ENCODE assay signal across 8 cellular contexts in the genomic region with DNA sequence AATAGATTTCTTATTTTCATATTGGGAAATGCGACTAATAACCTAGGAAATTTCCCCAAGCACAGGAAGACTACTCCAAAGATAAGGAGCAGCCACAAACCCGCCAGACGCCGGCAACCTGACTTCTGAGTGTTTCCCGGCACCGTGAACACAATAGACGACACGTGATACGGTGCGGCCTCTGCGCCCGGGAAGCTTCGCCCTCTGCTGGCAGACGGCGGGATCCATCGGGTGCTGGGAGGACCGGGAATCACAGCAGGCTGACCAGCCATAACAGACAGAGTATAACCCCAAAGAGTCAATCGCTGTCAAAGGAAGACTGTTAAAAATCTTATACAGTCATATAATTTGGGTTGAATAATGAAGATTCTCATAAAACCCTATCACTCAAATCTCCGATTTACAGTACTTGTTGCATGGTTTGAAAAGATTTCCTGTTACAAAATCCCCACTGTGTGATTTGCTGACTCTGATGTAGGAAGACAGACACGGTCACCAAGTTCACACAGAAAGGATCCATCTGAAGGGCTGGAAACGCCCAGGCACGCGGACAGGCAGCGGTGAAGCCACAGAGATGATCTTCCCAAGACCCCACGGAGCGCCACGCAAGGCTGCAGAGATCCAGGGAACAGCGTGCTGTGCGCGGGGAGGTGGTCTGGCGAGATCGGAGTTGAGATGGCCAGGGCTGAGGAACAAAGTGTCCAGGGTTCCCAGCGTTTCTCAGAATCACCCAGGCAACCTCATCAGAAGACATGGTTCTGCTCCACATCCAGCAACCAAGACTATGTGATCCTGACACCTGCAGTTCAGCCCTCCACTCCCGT.
DNase-seq lines count a peak whose midpoint lies in the region; ATAC-seq and TF ChIP-seq lines count a peak whose summit lies in the region.

No MANE protein-coding gene starts in this region.

- H3K27ac Mint-ChIP-seq in natural killer cell treated with Interleukin-12 subunit alpha and Interleukin-12 subunit beta and Interleukin-15 and Interleukin-18, amount 100 ng/mL, for 72 hours = peak overlapping the region; percentile 43 to 89

- 44% methylated on average over 17 of the region's 34 CpGs; no CpG with 5 or more reads in 1 of the 2 experiments for WGBS in IMR-90 (ENCODE audit: extremely low coverage in 2 of 2, insufficient read length in 1 of 2), 2 experiments

- POLR2A ChIA-PET in IMR-90 (lab: Charles Lee; ENCODE audit: unreplicated experiment) (no interaction called here), PC-9 (lab: Charles Lee; ENCODE audit: unreplicated experiment) (no interaction called here)

- no peaks in the 10 kb centered on the region for H3K36me3 ChIP-seq in IMR-90 (ENCODE audit: control insufficient read depth, insufficient read depth, low read length)
- H3K36me3 ChIP-seq in PC-9 (ENCODE audit: low read depth) = no peaks in the 10 kb centered on the region

- DNase-seq in DMS114 treated with DMSO at 0.1 percent for 48 hours (lab: John Stamatoyannopoulos, UW; ENCODE audit: unreplicated experiment) (peak; percentile 23), IMR-90 (peak; percentile 77), PC-9 (peak; percentile 44 to 76), activated T-helper 1 cell treated with Interleukin-2 at 50 U/mL for 16 hours (ENCODE audit: low read depth) (peak; percentile 56), fibroblast of mammary gland (ENCODE audit: low read depth) (peak; percentile 72)
- peak; percentile 82 for DNase-seq in natural killer cell treated with Interleukin-12 subunit alpha and Interleukin-12 subunit beta and Interleukin-15 and Interleukin-18, amount 100 ng/mL, for 72 hours (ENCODE audit: low spot score)
- DNase-seq in stimulated activated naive CD4-positive, alpha-beta T cell (lab: John Stamatoyannopoulos, UW) = peak; percentile 43 to 72 (median 58)

- no peaks in the 10 kb centered on the region for H3K27me3 Mint-ChIP-seq in natural killer cell treated with Interleukin-12 subunit alpha and Interleukin-12 subunit beta and Interleukin-15 and Interleukin-18, amount 100 ng/mL, for 72 hours

- H3K23ac ChIP-seq in IMR-90 (ENCODE audit: low read depth, low read length) = no peak overlapping the region

- H2AFZ ChIP-seq in IMR-90 (replicated peaks; ENCODE audit: low read length, poor library complexity) (peak overlapping the region; percentile 77), PC-9 (no peak overlapping the region)

- no peak overlapping the region for H2BK20ac ChIP-seq in IMR-90 (ENCODE audit: low read depth, low read length)

- CTCF ChIA-PET in IMR-90 (lab: Yijun Ruan, JAX) (no interaction called here), PC-9 (lab: Charles Lee) (no interaction called here)

- no TSS peak for BruUV-seq in IMR-90 (replicated peaks; lab: Mats Ljungman, UMichigan)
- no TSS peak for BruUV-seq in PC-9 (replicated peaks; lab: Mats Ljungman, UMichigan)

- no peak overlapping the region; the same call in 1 of the 2 replicates for H4K5ac ChIP-seq in IMR-90 (ENCODE audit: low read depth, low read length)

- H3K79me2 ChIP-seq in PC-9 (ENCODE audit: low read depth) = peaks cover 5% of the 10 kb centered on the region

- in situ Hi-C loops in IMR-90 (cut with MboI; ENCODE audit: low sequenced_read_pairs) = no loop called here

- H3K9me2 ChIP-seq in PC-9 (ENCODE audit: insufficient read depth) = no peaks in the 10 kb centered on the region

- H2BK15ac ChIP-seq in IMR-90 (ENCODE audit: low read depth, low read length) = no peak overlapping the region

- peak overlapping the region in 1 of 2 experiments; percentile 33; a peak in 2 of 4 replicates for H4K8ac ChIP-seq in IMR-90 (ENCODE audit: low read depth in 2 of 2, low read length in 2 of 2)

- 0 out of 2 replicates have a peak overlapping the region, but pooled peaks have one; percentile 3 for H3K14ac ChIP-seq in IMR-90 (replicated peaks; ENCODE audit: low read depth, low read length)

- H3K18ac ChIP-seq in IMR-90 (ENCODE audit: low read depth, low read length) = no peak overlapping the region

- no peaks in the 10 kb centered on the region for H3K9me1 ChIP-seq in IMR-90 (ENCODE audit: insufficient read depth, low read length)

- peak; percentile 84 for TF ChIP-seq RAD21 in IMR-90 (IDR thresholded peaks at IDR 0.05; ENCODE audit: low read length)

- H2AK5ac ChIP-seq in IMR-90 (ENCODE audit: low read depth, low read length) = no peak overlapping the region

- H3K27ac ChIP-seq in IMR-90 (ENCODE audit: insufficient read depth, low read length) = no peak overlapping the region
- no peak overlapping the region for H3K27ac ChIP-seq in PC-9

- no peak for TF ChIP-seq POLR2A in IMR-90 (IDR thresholded peaks at IDR 0.05; ENCODE audit: low read depth, low read length)

- H3K56ac ChIP-seq in IMR-90 (ENCODE audit: extremely low read depth, insufficient read depth, low read length) = no peak overlapping the region

- H4K91ac ChIP-seq in IMR-90 (ENCODE audit: insufficient read depth, low read depth, low read length) = no peak overlapping the region

- H3K9me3 Mint-ChIP-seq in natural killer cell treated with Interleukin-12 subunit alpha and Interleukin-12 subunit beta and Interleukin-15 and Interleukin-18, amount 100 ng/mL, for 72 hours = no peaks in the 10 kb centered on the region

- no peak overlapping the region for H2BK5ac ChIP-seq in IMR-90 (ENCODE audit: low read depth, low read length, poor library complexity, severe bottlenecking)

- no peak overlapping the region for H2BK120ac ChIP-seq in IMR-90 (ENCODE audit: low read depth, low read length)

- peak overlapping the region; percentile 48 for H3K4me3 Mint-ChIP-seq in natural killer cell treated with Interleukin-12 subunit alpha and Interleukin-12 subunit beta and Interleukin-15 and Interleukin-18, amount 100 ng/mL, for 72 hours

- dilution Hi-C loops in IMR-90 (cut with HindIII; ENCODE audit: low sequenced_read_pairs, unreplicated experiment) = no loop called here

- no peak overlapping the region for H3K4me3 ChIP-seq in IMR-90 (ENCODE audit: insufficient read depth, low read depth, low read length)
- no peak overlapping the region for H3K4me3 ChIP-seq in PC-9
- peak overlapping the region; percentile 12 for H3K4me3 ChIP-seq in fibroblast of mammary gland (ENCODE audit: control insufficient read depth, low read depth, low read length)

- H3F3A ChIP-seq in PC-9 (ENCODE audit: insufficient read depth, low read depth) = no peaks in the 10 kb centered on the region

- H3K9me3 ChIP-seq in IMR-90 (ENCODE audit: control insufficient read depth, insufficient read depth, low read length) (no peaks in the 10 kb centered on the region), PC-9 (ENCODE audit: insufficient read depth, low read depth) (no peaks in the 10 kb centered on the region)

- H3K36me3 Mint-ChIP-seq in natural killer cell treated with Interleukin-12 subunit alpha and Interleukin-12 subunit beta and Interleukin-15 and Interleukin-18, amount 100 ng/mL, for 72 hours = peaks cover 7% of the 10 kb centered on the region

- ATAC-seq in GM21619 (IDR thresholded peaks at IDR 0.05; ENCODE audit: unreplicated experiment) (peak; percentile 99), IMR-90 (ENCODE audit: low read depth) (peak; percentile 99)
- ATAC-seq in natural killer cell treated with Interleukin-12 subunit alpha and Interleukin-12 subunit beta and Interleukin-15 and Interleukin-18, amount 100 ng/mL, for 72 hours = peak; percentile 90 to 94

- H3K27me3 ChIP-seq in IMR-90 (ENCODE audit: control insufficient read depth, insufficient read depth, low read length) (no peaks in the 10 kb centered on the region), PC-9 (ENCODE audit: insufficient read depth, low read depth) (no peaks in the 10 kb centered on the region)

- intact Hi-C loops in IMR-90 (cut with micrococcal nuclease) = loop anchor here (1.0 kb wide), 1 partner anchor 1417 kb away; no protein-coding TSS in a partner anchor
- intact Hi-C loops in PC-9 (cut with micrococcal nuclease; ENCODE audit: unreplicated experiment) = no loop called here

- H3K4me2 ChIP-seq in IMR-90 (ENCODE audit: low read depth, low read length) = peak overlapping the region; percentile 15; the same call in 1 of the 2 replicates
- peak overlapping the region; percentile 35; the same call in 1 of the 2 replicates for H3K4me2 ChIP-seq in PC-9

- TF ChIP-seq CTCF in IMR-90 (conservative IDR thresholded peaks at IDR 0.05; ENCODE audit: low read depth, low read length) = peak; percentile 94
- peak; percentile 89 for TF ChIP-seq CTCF in PC-9 (conservative IDR thresholded peaks at IDR 0.05)
- peak; percentile 90 for TF ChIP-seq CTCF in fibroblast of mammary gland (conservative IDR thresholded peaks at IDR 0.05; ENCODE audit: control insufficient read depth, insufficient read depth, low read depth, low read length)

- no peak overlapping the region for H3K9ac ChIP-seq in IMR-90 (ENCODE audit: low read depth, low read length)

- H3K4me1 Mint-ChIP-seq in natural killer cell treated with Interleukin-12 subunit alpha and Interleukin-12 subunit beta and Interleukin-15 and Interleukin-18, amount 100 ng/mL, for 72 hours (ENCODE audit: low read depth in 2 of 2) = peaks cover 27 to 60% of the 10 kb centered on the region in 2 donors

- no peaks in the 10 kb centered on the region for H4K20me1 ChIP-seq in IMR-90 (ENCODE audit: insufficient read depth, low read length)
- peaks cover 25% of the 10 kb centered on the region for H4K20me1 ChIP-seq in PC-9 (ENCODE audit: insufficient read depth)

- H3K4me1 ChIP-seq in IMR-90 (ENCODE audit: control insufficient read depth, insufficient read depth, low read length) (no peaks in the 10 kb centered on the region), PC-9 (replicated peaks; ENCODE audit: insufficient read depth) (no peaks in the 10 kb centered on the region)

- H3K79me1 ChIP-seq in IMR-90 (ENCODE audit: low read depth in 1 of 2, low read length in 2 of 2) = peaks cover 8 to 9% of the 10 kb centered on the region in 2 experiments; a peak in 3 of 4 replicates

- H2AK9ac ChIP-seq in IMR-90 (replicated peaks; ENCODE audit: low read depth, low read length, poor library complexity) = peak overlapping the region; percentile 56

- H3K4ac ChIP-seq in IMR-90 (ENCODE audit: low read depth, low read length) = 0 out of 2 replicates have a peak overlapping the region, but pooled peaks have one; percentile 33

TF ChIP-seq in IMR-90, 13 proteins besides CTCF, POLR2A, EP300 and RAD21 (continues in another document):
- peak; percentile 89 for TF ChIP-seq BHLHE40 (IDR thresholded peaks at IDR 0.05; ENCODE audit: low read depth, low read length)
- peak; percentile 49; the same call in 1 of the 2 replicates for TF ChIP-seq MAZ (IDR thresholded peaks at IDR 0.05; ENCODE audit: borderline replicate concordance, low read depth, low read length)
- TF ChIP-seq, protein P1, sequence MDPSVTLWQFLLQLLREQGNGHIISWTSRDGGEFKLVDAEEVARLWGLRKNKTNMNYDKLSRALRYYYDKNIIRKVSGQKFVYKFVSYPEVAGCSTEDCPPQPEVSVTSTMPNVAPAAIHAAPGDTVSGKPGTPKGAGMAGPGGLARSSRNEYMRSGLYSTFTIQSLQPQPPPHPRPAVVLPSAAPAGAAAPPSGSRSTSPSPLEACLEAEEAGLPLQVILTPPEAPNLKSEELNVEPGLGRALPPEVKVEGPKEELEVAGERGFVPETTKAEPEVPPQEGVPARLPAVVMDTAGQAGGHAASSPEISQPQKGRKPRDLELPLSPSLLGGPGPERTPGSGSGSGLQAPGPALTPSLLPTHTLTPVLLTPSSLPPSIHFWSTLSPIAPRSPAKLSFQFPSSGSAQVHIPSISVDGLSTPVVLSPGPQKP (IDR thresholded peaks at IDR 0.05; ENCODE audit: borderline replicate concordance, low read depth, low read length) = no peak
- TF ChIP-seq SMC3 (IDR thresholded peaks at IDR 0.05; ENCODE audit: low read depth, low read length) = peak; percentile 74

Comparison
In these comparisons a context has a peak if more than half of its experiments do, and no peak if none do; other contexts are left out.
1. DNase-seq: peak in every context shown above with its lines; median percentile 82 in natural killer cell treated with Interleukin-12 subunit alpha and Interleukin-12 subunit beta and Interleukin-15 and Interleukin-18, amount 100 ng/mL, for 72 hours; 77 in IMR-90; 72 in fibroblast of mammary gland; 60 in PC-9; 58 in stimulated activated naive CD4-positive, alpha-beta T cell; 56 in activated T-helper 1 cell treated with Interleukin-2 at 50 U/mL for 16 hours; 23 in DMS114 treated with DMSO at 0.1 percent for 48 hours.